16 cellular contexts compared by ENCODE assay signal in the genomic region with DNA sequence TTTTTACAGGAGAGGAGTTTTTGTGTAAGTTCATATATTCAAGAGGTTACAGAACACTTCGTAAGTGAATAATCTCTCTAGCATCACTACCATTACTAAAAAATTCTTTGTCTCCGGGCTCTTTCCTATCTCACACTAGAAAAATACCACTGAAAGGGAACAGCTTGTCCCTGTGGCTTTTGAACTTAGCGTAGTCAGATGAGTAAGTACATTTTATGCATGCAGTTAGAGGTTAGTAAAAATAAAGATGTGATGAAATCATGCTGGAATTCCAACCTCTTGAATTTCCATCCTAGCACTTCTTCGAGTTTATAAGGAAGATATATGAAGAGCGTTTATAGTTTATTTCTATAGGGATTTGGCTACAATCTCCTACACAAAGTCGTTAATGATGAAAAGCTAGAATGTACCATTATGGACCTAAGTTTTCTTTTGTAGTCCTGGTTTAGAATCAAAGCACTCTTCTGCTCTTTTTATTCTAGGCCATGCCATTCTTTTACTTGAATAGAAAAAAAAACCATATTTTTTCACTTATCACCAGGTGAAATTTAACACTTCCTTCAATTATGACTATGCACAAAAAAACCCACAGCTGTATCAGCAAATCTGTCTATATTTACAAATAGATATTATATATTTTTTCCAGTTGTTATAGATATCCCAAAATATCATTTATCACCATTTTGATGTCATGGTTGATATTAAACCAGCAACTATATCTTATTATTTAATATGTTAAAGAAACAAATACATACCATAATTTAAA.
A peak's percentile ranks its signal among the peaks of the same experiment; 100 is the strongest.
DNase-seq lines count a peak whose midpoint lies in the region; ATAC-seq and TF ChIP-seq lines count a peak whose summit lies in the region.
"Had no signal": no experiment of that assay in that cellular context is flagged by ENCODE, and none has a peak within 500 bp of the region (broad histone marks: within the 10 kb centered on the region; RNA-seq: fewer than 3 reads in every experiment).

No MANE protein-coding gene starts in this region.

- H3K9me3 ChIP-seq in SK-N-MC (ENCODE audit: low read depth, low read length) (no peaks in the 10 kb centered on the region), MG63 (no peaks in the 10 kb centered on the region)
- H3K9me3 ChIP-seq: right lobe of liver, SJSA1, thoracic aorta had no signal

- no peaks in the 10 kb centered on the region for H3K36me3 ChIP-seq in SK-N-MC (ENCODE audit: insufficient read depth, low read length)
- H3K36me3 ChIP-seq in MG63, result no peaks in the 10 kb centered on the region
- H3K36me3 ChIP-seq: right lobe of liver, SJSA1, thoracic aorta had no signal

- DNase-seq in GM04503 (ENCODE audit: low read depth) (peak; percentile 5), SK-N-MC (ENCODE audit: low read depth, low spot score) (peak; percentile 40), fibroblast of the aortic adventitia (ENCODE audit: low read depth) (peak; percentile 75), renal cortical epithelial cell (ENCODE audit: low read depth) (peak; percentile 83), MG63 (no peak)
- DNase-seq: activated CD8-positive, alpha-beta memory T cell treated with anti-CD3 and anti-CD28 coated beads, Interleukin-2, amount 50 U/mL, for 48 hours; activated naive CD8-positive, alpha-beta T cell treated with anti-CD3 and anti-CD28 coated beads, Interleukin-2, amount 10 ng/mL, durations not matched to agents 7 days and 5 days; COR-L47; effector CD8-positive, alpha-beta T cell; NCI-H1417 treated with DMSO at 0.1 percent for 48 hours; right lobe of liver had no signal

- ATAC-seq in GM21447 (IDR thresholded peaks at IDR 0.05; ENCODE audit: unreplicated experiment) (no peak), HG02885 (IDR thresholded peaks at IDR 0.05; ENCODE audit: poor library complexity, unreplicated experiment) (no peak), GM21515 (IDR thresholded peaks at IDR 0.05; ENCODE audit: unreplicated experiment) (no peak)
- ATAC-seq: right lobe of liver had no signal

- no peak overlapping the region for H3K9ac ChIP-seq in SK-N-MC (ENCODE audit: insufficient read length)

- no peak for TF ChIP-seq CTCF in fibroblast of the aortic adventitia (IDR thresholded peaks at IDR 0.05; ENCODE audit: insufficient read depth, low read length)

- 0 out of 2 replicates have a peak overlapping the region, but pooled peaks have one; percentile 26 for H3K27ac ChIP-seq in SK-N-MC
- H3K27ac ChIP-seq: right lobe of liver, SJSA1, thoracic aorta had no signal

- H3K27me3 ChIP-seq in MG63, result no peaks in the 10 kb centered on the region
- H3K27me3 ChIP-seq: right lobe of liver, SJSA1 had no signal

- no peak overlapping the region for H3K4me3 ChIP-seq in SK-N-MC
- no peak overlapping the region for H3K4me3 ChIP-seq in fibroblast of the aortic adventitia (ENCODE audit: low read depth, low read length)
- no peak overlapping the region for H3K4me3 ChIP-seq in MG63
- H3K4me3 ChIP-seq: right lobe of liver, SJSA1, thoracic aorta had no signal
